Comparison of ENCODE assay signal across 21 cellular contexts in genomic region chr3:72391659-72392058, GRCh38. TPM values are rescaled to one million over a fixed set of nuclear protein-coding genes. Genes with fewer than 3 reads are reported as not detected.
DNase-seq lines count a peak whose midpoint lies in the region; ATAC-seq and TF ChIP-seq lines count a peak whose summit lies in the region.
"Had no signal": no experiment of that assay in that cellular context is flagged by ENCODE, and none has a peak within 500 bp of the region (broad histone marks: within the 10 kb centered on the region; RNA-seq: fewer than 3 reads in every experiment).

No MANE protein-coding gene starts in this region.

- H3K14ac ChIP-seq in mesenchymal stem cell (ENCODE audit: low read length in 2 of 2), result no peak overlapping the region

- no peak for TF ChIP-seq CTCF in GM23338 (conservative IDR thresholded peaks at IDR 0.05; ENCODE audit: low read depth in 2 of 2)
- TF ChIP-seq CTCF in dorsolateral prefrontal cortex (IDR thresholded peaks at IDR 0.05 in 54 of 56, conservative IDR thresholded peaks at IDR 0.05 in 2 of 56; ENCODE audit: low read depth in 1 of 56, partially characterized antibody in 56 of 56), result no peak

- no peaks in the 10 kb centered on the region for H3K9me2 ChIP-seq in GM23338 (ENCODE audit: insufficient read depth)
- H3K9me2 ChIP-seq: SK-N-SH had no signal

- no peak overlapping the region for H2AK5ac ChIP-seq in mesenchymal stem cell (ENCODE audit: low read length, severe bottlenecking)

- H3K4me3 ChIP-seq in GM23338 (peak overlapping the region; percentile 11; the same call in 1 of the 2 replicates), dorsolateral prefrontal cortex (no peak overlapping the region), mesenchymal stem cell (ENCODE audit: insufficient read depth in 1 of 2, low read depth in 1 of 2, low read length in 2 of 2) (no peak overlapping the region)
- H3K4me3 ChIP-seq: A549, BLaER1 had no signal

- peaks cover 53% of the 10 kb centered on the region for H3K4me1 Mint-ChIP-seq in GM23338

- no peak overlapping the region for H2BK12ac ChIP-seq in mesenchymal stem cell (ENCODE audit: low read length in 2 of 2)

- no peaks in the 10 kb centered on the region for H3K27me3 Mint-ChIP-seq in GM23338 (ENCODE audit: insufficient read depth, low read depth, poor library complexity)
- H3K27me3 Mint-ChIP-seq: CD8-positive, alpha-beta memory T cell; T-cell had no signal

- no peak overlapping the region for H4K91ac ChIP-seq in mesenchymal stem cell (ENCODE audit: low read length)

- H3K18ac ChIP-seq in mesenchymal stem cell (ENCODE audit: low read depth in 1 of 2, low read length in 2 of 2), result no peak overlapping the region

- no peaks in the 10 kb centered on the region for H3K36me3 ChIP-seq in GM23338 (ENCODE audit: insufficient read depth)
- peaks cover 0 to 4% of the 10 kb centered on the region in 2 experiments for H3K36me3 ChIP-seq in mesenchymal stem cell (ENCODE audit: control insufficient read depth in 1 of 2, insufficient read depth in 2 of 2, low read depth in 1 of 2, low read length in 2 of 2)
- H3K36me3 ChIP-seq: BLaER1 had no signal

- no peak overlapping the region for H3K9ac ChIP-seq in mesenchymal stem cell (ENCODE audit: low read length)
- H3K9ac ChIP-seq: BLaER1, SK-N-SH had no signal

- H3K4me2 ChIP-seq in GM23338 (peak overlapping the region; percentile 55), mesenchymal stem cell (ENCODE audit: low read length, poor library complexity, severe bottlenecking) (no peak overlapping the region)
- H3K4me2 ChIP-seq: A549, BLaER1, SK-N-SH had no signal

- intact Hi-C loops in dorsolateral prefrontal cortex (cut with DNase I), result no loop called here

- H3K27ac Mint-ChIP-seq in GM23338, result no peak overlapping the region
- H3K27ac Mint-ChIP-seq: CD8-positive, alpha-beta memory T cell; H9; T-cell had no signal

- H3K23ac ChIP-seq in mesenchymal stem cell (ENCODE audit: low read length in 2 of 2), result no peak overlapping the region

- no peaks in the 10 kb centered on the region for H3K36me3 Mint-ChIP-seq in GM23338 (ENCODE audit: low read depth)
- H3K36me3 Mint-ChIP-seq: T-cell had no signal

- H3K4ac ChIP-seq in mesenchymal stem cell (ENCODE audit: low read depth in 1 of 2, low read length in 2 of 2), result no peak overlapping the region

- peaks cover 92% of the 10 kb centered on the region for H3K4me1 ChIP-seq in GM23338 (ENCODE audit: insufficient read depth)
- H3K4me1 ChIP-seq in mesenchymal stem cell (ENCODE audit: control insufficient read depth, insufficient read depth, low read depth, low read length), result peaks cover under 1% of the 10 kb centered on the region
- H3K4me1 ChIP-seq: A549 had no signal

- no peaks in the 10 kb centered on the region for H3K9me3 ChIP-seq in mesenchymal stem cell (ENCODE audit: control insufficient read depth, low read length)
- H3K9me3 ChIP-seq: A549, SK-N-SH had no signal

- H3K27me3 ChIP-seq in GM23338 (ENCODE audit: insufficient read depth) (no peaks in the 10 kb centered on the region), dorsolateral prefrontal cortex (no peaks in the 10 kb centered on the region), mesenchymal stem cell (ENCODE audit: control insufficient read depth in 1 of 2, insufficient read depth in 1 of 2, low read length in 2 of 2) (no peaks in the 10 kb centered on the region)
- H3K27me3 ChIP-seq: BLaER1 had no signal

- no peak overlapping the region for H3K4me3 Mint-ChIP-seq in GM23338
- H3K4me3 Mint-ChIP-seq: CD8-positive, alpha-beta memory T cell; H9; T-cell had no signal

- H3F3A ChIP-seq in GM23338 (replicated peaks; ENCODE audit: low read depth), result no peaks in the 10 kb centered on the region

- peaks cover 100% of the 10 kb centered on the region for H3K79me2 ChIP-seq in GM23338 (replicated peaks; ENCODE audit: insufficient read depth)

- H2BK15ac ChIP-seq in mesenchymal stem cell (ENCODE audit: low read depth, poor library complexity, severe bottlenecking), result no peak overlapping the region

- H4K20me1 ChIP-seq in GM23338 (replicated peaks; ENCODE audit: insufficient read depth), result peaks cover 63% of the 10 kb centered on the region

- no peaks in the 10 kb centered on the region for H3K9me3 Mint-ChIP-seq in GM23338
- H3K9me3 Mint-ChIP-seq: CD8-positive, alpha-beta memory T cell; H9; T-cell had no signal

- DNase-seq in AML-193 (lab: John Stamatoyannopoulos, UW), result peak; percentile 20 to 38
- no peak for DNase-seq in GM23338 (ENCODE audit: low spot score)
- DNase-seq in dorsolateral prefrontal cortex, result no peak
- DNase-seq in mesenchymal stem cell, result peak; percentile 27
- DNase-seq in NCI-H226, result no peak
- DNase-seq in NCI-H1436 treated with DMSO at 0.1 percent for 48 hours (lab: John Stamatoyannopoulos, UW), result no peak
- no peak for DNase-seq in NCI-H1930 (lab: John Stamatoyannopoulos, UW)
- DNase-seq: CD8-positive, alpha-beta memory T cell; DMS79; H9; KG1; NCI-H1105 treated with DMSO at 0.1 percent for 48 hours; NCI-H187; NCI-H2227 treated with DMSO at 0.1 percent for 48 hours; RPMI8226; SHP77 treated with DMSO at 0.1 percent for 48 hours; SK-N-SH; T-cell had no signal

- WGBS in mesenchymal stem cell, result 80% methylated on average over 1 of the region's 2 CpGs

- H2AFZ ChIP-seq in GM23338 (no peak overlapping the region), mesenchymal stem cell (ENCODE audit: low read depth, low read length) (no peak overlapping the region)

- no peak overlapping the region for H2BK120ac ChIP-seq in mesenchymal stem cell (ENCODE audit: low read depth, low read length)

- H3K79me1 ChIP-seq in mesenchymal stem cell (replicated peaks; ENCODE audit: low read length, poor library complexity, severe bottlenecking), result peaks cover 13% of the 10 kb centered on the region

- H2BK5ac ChIP-seq in mesenchymal stem cell (ENCODE audit: low read depth, low read length, poor library complexity, severe bottlenecking), result no peak overlapping the region

- H3K27ac ChIP-seq in GM23338 (ENCODE audit: low read depth) (peak overlapping the region; percentile 1; the same call in 1 of the 2 replicates), dorsolateral prefrontal cortex (peak overlapping the region in 39 of 59 donors; percentile 0 to 99 (median 51)), mesenchymal stem cell (ENCODE audit: low read length, poor library complexity, severe bottlenecking) (no peak overlapping the region)
- H3K27ac ChIP-seq: A549, BLaER1 had no signal

- H4K8ac ChIP-seq in mesenchymal stem cell (ENCODE audit: low read length), result no peak overlapping the region

- ATAC-seq in GM23338, result no peak
- no peak for ATAC-seq in HG03139 (IDR thresholded peaks at IDR 0.05; ENCODE audit: unreplicated experiment)
- ATAC-seq: A549, T-cell had no signal

TF ChIP-seq in GM23338, 12 proteins besides CTCF, POLR2A, EP300 and RAD21:
- TF ChIP-seq EZH2phosphoT487 (IDR thresholded peaks at IDR 0.05; ENCODE audit: unreplicated experiment) (no peak), POLR2AphosphoS5 (IDR thresholded peaks at IDR 0.05; ENCODE audit: low read depth) (no peak), NANOG (IDR thresholded peaks at IDR 0.05; ENCODE audit: borderline replicate concordance) (no peak), REST (IDR thresholded peaks at IDR 0.05; ENCODE audit: unreplicated experiment) (no peak), CREB1 (CRISPR knock-in tag; IDR thresholded peaks at IDR 0.05; ENCODE audit: low read depth) (no peak), ZNF114 (CRISPR knock-in tag; IDR thresholded peaks at IDR 0.05) (no peak)

RNA-seq across cellular contexts. Expression of gene RYBP, which starts 54.8 kb away (rescaled TPM):
- total RNA-seq in GM23338 (2014; rRNA removed; shearing (Covaris generic)), result 23.8 and 26.7 TPM in 2 replicates
- 13.6 and 13.9 TPM in 2 replicates for polyA plus RNA-seq in GM23338 (2016; fragmentation: Nextera tagmentation; extraction: Ambion mirVana)
- 10 to 100 TPM; 14.2 to 36.0 (median 21.6) TPM for total RNA-seq in dorsolateral prefrontal cortex
- polyA plus RNA-seq in mesenchymal stem cell (2013, experiment 1 of 2), result 15.9 TPM
- polyA plus RNA-seq in mesenchymal stem cell (2013, experiment 2 of 2), result 16.1 TPM

Comparison
In these comparisons a context has a peak if more than half of its experiments do, and no peak if none do; other contexts are left out.
1. DNase-seq: peak in AML-193 (2 of 2) and mesenchymal stem cell (single experiment); none in GM23338 (single experiment), dorsolateral prefrontal cortex (0 of 10), NCI-H226 (single experiment), NCI-H1436 treated with DMSO at 0.1 percent for 48 hours (single experiment) and NCI-H1930 (0 of 2).